Comparison of ENCODE assay signal across 13 cellular contexts in genomic region chr19:898663-899062, GRCh38. TPM values are rescaled to one million over a fixed set of nuclear protein-coding genes. Genes with fewer than 3 reads are reported as not detected.
A peak's percentile ranks its signal among the peaks of the same experiment; 100 is the strongest.
DNase-seq lines count a peak whose midpoint lies in the region; ATAC-seq, FAIRE-seq and TF ChIP-seq lines count a peak whose summit lies in the region.
"Had no signal": no experiment of that assay in that cellular context is flagged by ENCODE, and none has a peak within 500 bp of the region (broad histone marks: within the 10 kb centered on the region; RNA-seq: fewer than 3 reads in every experiment).

No MANE protein-coding gene starts in this region.

- peaks cover 21% of the 10 kb centered on the region for H3K4me1 ChIP-seq in CD8-positive, alpha-beta T cell (ENCODE audit: insufficient read depth, low read length)
- no peaks in the 10 kb centered on the region; the same call in 1 of the 2 replicates for H3K4me1 ChIP-seq in H9 (ENCODE audit: insufficient read depth, low read length)

- peaks cover 17% of the 10 kb centered on the region for H3K4me1 Mint-ChIP-seq in CD8-positive, alpha-beta T cell (ENCODE audit: low read depth)
- peaks cover 2 to 25% of the 10 kb centered on the region in 2 experiments; a peak in 3 of 4 replicates for H3K4me1 Mint-ChIP-seq in H9

- no peak overlapping the region for H2BK120ac ChIP-seq in H9 (ENCODE audit: low read depth, low read length, poor library complexity, severe bottlenecking)

- H3K23ac ChIP-seq in H9 (ENCODE audit: insufficient read length, low read depth, low read length) = no peak overlapping the region

- H3K4me2 ChIP-seq in H9 (ENCODE audit: insufficient read depth, insufficient read length, low read length) = no peak overlapping the region

- peaks cover 14% of the 10 kb centered on the region for H3K36me3 ChIP-seq in CD8-positive, alpha-beta T cell (ENCODE audit: insufficient read depth, low read length)

- H3K9ac ChIP-seq in H9 (ENCODE audit: extremely low read depth, insufficient read length, low read length) = no peak overlapping the region

- no peak overlapping the region for H2BK5ac ChIP-seq in H9 (ENCODE audit: insufficient read length, low read length)

- POLR2A ChIA-PET in CD8-positive, alpha-beta T cell (lab: Charles Lee) = interaction anchor here (0.6 to 0.9 kb wide), 2 partner anchors 8 to 35 kb away, joined by 3 to 5 read pairs; no protein-coding TSS in a partner anchor

- CTCF ChIA-PET in CD8-positive, alpha-beta T cell (lab: Charles Lee) = interaction anchor here (2.2 kb wide), 1 partner anchor 35 kb away, joined by 10 read pairs; no protein-coding TSS in a partner anchor

- H2BK12ac ChIP-seq in H9 (ENCODE audit: insufficient read length, low read depth, low read length) = no peak overlapping the region

- H3K79me1 ChIP-seq in H9 (ENCODE audit: insufficient read depth, low read depth, low read length, poor library complexity, severe bottlenecking) = no peaks in the 10 kb centered on the region

- H3K27me3 Mint-ChIP-seq in CD8-positive, alpha-beta T cell (ENCODE audit: low read depth) = no peaks in the 10 kb centered on the region
- no peaks in the 10 kb centered on the region; the same call in 1 of the 2 replicates for H3K27me3 Mint-ChIP-seq in H9 (ENCODE audit: low read depth)

- H3K36me3 Mint-ChIP-seq in CD8-positive, alpha-beta T cell = peaks cover 45% of the 10 kb centered on the region
- H3K36me3 Mint-ChIP-seq in H9 (ENCODE audit: insufficient read depth in 1 of 3, low read depth in 3 of 3) = peaks cover 2 to 23% (median 22%) of the 10 kb centered on the region in 3 experiments; a peak in 5 of 7 replicates

- peak overlapping the region; percentile 27 for H3K27ac Mint-ChIP-seq in CD8-positive, alpha-beta T cell
- peak overlapping the region in 2 of 3 experiments; percentile 16 to 88; a peak in 1 of 7 replicates for H3K27ac Mint-ChIP-seq in H9

- DNase-seq in CD8-positive, alpha-beta T cell = peak in 3 of 7 experiments; percentile 56 to 74 (median 61)
- DNase-seq in H9 (no peak), SK-N-DZ (ENCODE audit: low spot score) (peak; percentile 82), left kidney (ENCODE audit: low read depth, low spot score) (peak; percentile 97), Right ventricle myocardium superior (no peak), GM19239 (ENCODE audit: insufficient read length, low spot score) (no peak)
- DNase-seq: brain microvascular endothelial cell, left lung had no signal

- no peaks in the 10 kb centered on the region for H4K20me1 ChIP-seq in H9 (ENCODE audit: control insufficient read depth, insufficient read depth, insufficient read length)

- no peak overlapping the region for H3K14ac ChIP-seq in H9 (ENCODE audit: insufficient read depth, low read length)

- no peak overlapping the region for H3K4ac ChIP-seq in H9 (ENCODE audit: low read depth, low read length)

- no peaks in the 10 kb centered on the region for H3K9me3 ChIP-seq in CD8-positive, alpha-beta T cell (ENCODE audit: low read length)
- no peaks in the 10 kb centered on the region for H3K9me3 ChIP-seq in H9 (ENCODE audit: control insufficient read depth, low read depth, low read length)
- H3K9me3 ChIP-seq: left lung had no signal

- no peak overlapping the region for H3K56ac ChIP-seq in H9 (ENCODE audit: insufficient read length, low read depth, low read length)

- no peak overlapping the region for H3K18ac ChIP-seq in H9 (ENCODE audit: insufficient read length, low read depth, low read length)

- no peaks in the 10 kb centered on the region; the same call in 1 of the 2 replicates for H3K79me2 ChIP-seq in H9 (ENCODE audit: insufficient read depth, low read length)

- TF ChIP-seq CTCF in CD8-positive, alpha-beta T cell (IDR thresholded peaks at IDR 0.05) = no peak
- no peak for TF ChIP-seq CTCF in H9 (conservative IDR thresholded peaks at IDR 0.05)

- H3K27me3 ChIP-seq in CD8-positive, alpha-beta T cell (ENCODE audit: insufficient read depth, low read length) = no peaks in the 10 kb centered on the region
- no peaks in the 10 kb centered on the region for H3K27me3 ChIP-seq in H9 (ENCODE audit: insufficient read depth, low read length)
- H3K27me3 ChIP-seq: brain microvascular endothelial cell, left lung had no signal

- no peak overlapping the region for H3K27ac ChIP-seq in CD8-positive, alpha-beta T cell (ENCODE audit: low read depth, low read length)
- H3K27ac ChIP-seq in H9 (ENCODE audit: insufficient read length, low read depth, low read length) = no peak overlapping the region
- H3K27ac ChIP-seq: brain microvascular endothelial cell, left lung had no signal

- ATAC-seq in CD8-positive, alpha-beta T cell = peak; percentile 22
- ATAC-seq in GM21619 (IDR thresholded peaks at IDR 0.05; ENCODE audit: unreplicated experiment) (no peak), GM19452 (IDR thresholded peaks at IDR 0.05; ENCODE audit: unreplicated experiment) (no peak), Right ventricle myocardium superior (ENCODE audit: poor library complexity) (no peak)
- ATAC-seq: left lung had no signal

- H3T11ph ChIP-seq in H9 (ENCODE audit: low read length) = no peak overlapping the region

- no peak overlapping the region for H2BK15ac ChIP-seq in H9 (ENCODE audit: low read depth, low read length)

- H4K8ac ChIP-seq in H9 (replicated peaks; ENCODE audit: insufficient read length, low read depth, low read length) = no peak overlapping the region

- H3K9me3 Mint-ChIP-seq in CD8-positive, alpha-beta T cell = no peaks in the 10 kb centered on the region
- no peaks in the 10 kb centered on the region for H3K9me3 Mint-ChIP-seq in H9

- no CpG with 5 or more reads among the region's 20 CpGs for WGBS in H9 (ENCODE audit: extremely low coverage, insufficient read length, low lambda C conversion rate)

- no peak overlapping the region for H4K5ac ChIP-seq in H9 (ENCODE audit: insufficient read length, low read depth, low read length)

- no peaks in the 10 kb centered on the region for H3K23me2 ChIP-seq in H9 (ENCODE audit: insufficient read length, low read depth, low read length, poor library complexity, severe bottlenecking)

- H2AK5ac ChIP-seq in H9 (ENCODE audit: insufficient read length, low read length) = no peak overlapping the region

- H2AFZ ChIP-seq in H9 (ENCODE audit: low read length) = no peak overlapping the region

- FAIRE-seq in GM19239 (lab: Jason Lieb, UNC) = no peak

- H2BK20ac ChIP-seq in H9 (ENCODE audit: low read depth, low read length, poor library complexity, severe bottlenecking) = no peak overlapping the region

- intact Hi-C loops in CD8-positive, alpha-beta T cell (cut with DNase I, micrococcal nuclease) = no loop called here
- intact Hi-C loops in Right ventricle myocardium superior (cut with DNase I) = no loop called here

- H3K4me3 ChIP-seq in CD8-positive, alpha-beta T cell (ENCODE audit: low read depth, low read length) = no peak overlapping the region
- H3K4me3 ChIP-seq: left lung had no signal

- H3K4me3 Mint-ChIP-seq in CD8-positive, alpha-beta T cell = no peak overlapping the region
- H3K4me3 Mint-ChIP-seq in H9 = peak overlapping the region in 1 of 2 experiments; percentile 49; a peak in 2 of 5 replicates

- H4K91ac ChIP-seq in H9 (ENCODE audit: insufficient read length, low read depth, low read length) = no peak overlapping the region

RNA-seq across cellular contexts. Expression of gene RNU6-9, which starts 5.4 kb away (rescaled TPM):
- not detected for total RNA-seq in CD8-positive, alpha-beta T cell
- not detected in 2 replicates for total RNA-seq in H9 (2021)
- not detected in 2 replicates for polyA plus RNA-seq in SK-N-DZ (2014; cell fraction: cytosol; rRNA removed)
- not detected in 2 replicates for polyA plus RNA-seq in SK-N-DZ (2014; cell fraction: nucleus; rRNA removed)
- total RNA-seq in Right ventricle myocardium superior = not detected
- total RNA-seq: Daoy, left lung, posterior vena cava, SK-MEL-5 had no signal

RNA-seq across cellular contexts. Expression of gene MED16, which starts 5.7 kb away (rescaled TPM):
- 10 to 100 TPM; 32.6 to 35.3 TPM for total RNA-seq in CD8-positive, alpha-beta T cell
- total RNA-seq in H9 (2021) (83.1 and 84.1 TPM in 2 replicates), Right ventricle myocardium superior (19.1 TPM)
- 31.2 and 36.7 TPM in 2 replicates for polyA plus RNA-seq in SK-N-DZ (2014; cell fraction: cytosol; rRNA removed)
- 27.4 and 45.1 TPM in 2 replicates for polyA plus RNA-seq in SK-N-DZ (2014; cell fraction: nucleus; rRNA removed)

RNA-seq across cellular contexts. Expression of gene R3HDM4, which starts 14.4 kb away (rescaled TPM):
- 100 to 1,000 TPM; 242 to 261 TPM for total RNA-seq in CD8-positive, alpha-beta T cell
- 66.2 and 66.4 TPM in 2 replicates for total RNA-seq in H9 (2021)
- polyA plus RNA-seq in SK-N-DZ (2014; cell fraction: cytosol; rRNA removed) = 35.9 and 42.5 TPM in 2 replicates
- polyA plus RNA-seq in SK-N-DZ (2014; cell fraction: nucleus; rRNA removed) = 49.3 and 61.5 TPM in 2 replicates
- total RNA-seq in Right ventricle myocardium superior = 20.3 TPM

RNA-seq across cellular contexts. Expression of gene KISS1R, which starts 18.5 kb away (rescaled TPM):
- total RNA-seq in CD8-positive, alpha-beta T cell = under 1 TPM; 0.81 to 0.90 TPM
- total RNA-seq in H9 (2021) = 3.3 and 5.9 TPM in 2 replicates
- polyA plus RNA-seq in SK-N-DZ (2014; cell fraction: cytosol; rRNA removed) = 7.3 and 7.5 TPM in 2 replicates
- polyA plus RNA-seq in SK-N-DZ (2014; cell fraction: nucleus; rRNA removed) = 47.3 and 64.7 TPM in 2 replicates
- total RNA-seq in Right ventricle myocardium superior = not detected
- total RNA-seq: Daoy, posterior vena cava, SK-MEL-5 had no signal

RNA-seq across cellular contexts. Expression of gene ARID3A, which starts 27.2 kb away (rescaled TPM):
- total RNA-seq in CD8-positive, alpha-beta T cell = 1 to 10 TPM; 2.0 to 2.7 TPM
- total RNA-seq in H9 (2021) (98.3 and 104 TPM in 2 replicates), Right ventricle myocardium superior (5.0 TPM)
- polyA plus RNA-seq in SK-N-DZ (2014; cell fraction: cytosol; rRNA removed) = 16.7 and 22.3 TPM in 2 replicates
- polyA plus RNA-seq in SK-N-DZ (2014; cell fraction: nucleus; rRNA removed) = 11.9 and 12.9 TPM in 2 replicates

Comparison
In these comparisons a context has a peak if more than half of its experiments do, and no peak if none do; other contexts are left out.
1. DNase-seq: peak in SK-N-DZ (single experiment) and left kidney (single experiment); none in H9 (single experiment), Right ventricle myocardium superior (single experiment) and GM19239 (single experiment).